ENCODE assay signal across 13 cellular contexts in genomic region chr11:111283945-111284481, GRCh38. TPM values are rescaled to one million over a fixed set of nuclear protein-coding genes. Genes with fewer than 3 reads are reported as not detected.
A peak's percentile ranks its signal among the peaks of the same experiment; 100 is the strongest.
DNase-seq lines count a peak whose midpoint lies in the region; ATAC-seq and TF ChIP-seq lines count a peak whose summit lies in the region.
"Had no signal": no experiment of that assay in that cellular context is flagged by ENCODE, and none has a peak within 500 bp of the region (broad histone marks: within the 10 kb centered on the region; RNA-seq: fewer than 3 reads in every experiment).

No MANE protein-coding gene starts in this region.

- CTCF ChIA-PET in SK-N-SH (lab: Yijun Ruan, JAX), result interaction anchor here (0.6 to 12.0 kb wide), 19 partner anchors 7 to 1082 kb away, joined by 3 to 305 read pairs (median 8); partner anchors contain the start of gene POU2AF3

- ATAC-seq in heart right ventricle, result peak; percentile 43 to 79 (median 68)
- no peak for ATAC-seq in GM18505 (IDR thresholded peaks at IDR 0.05; ENCODE audit: unreplicated experiment)

- H3F3A ChIP-seq in SK-N-SH (replicated peaks; ENCODE audit: insufficient read depth), result no peaks in the 10 kb centered on the region

- no peaks in the 10 kb centered on the region for H3K79me2 ChIP-seq in SK-N-SH (ENCODE audit: insufficient read depth)
- H3K79me2 ChIP-seq in parathyroid adenoma, result no peaks in the 10 kb centered on the region

- H2AFZ ChIP-seq in SK-N-SH (ENCODE audit: low read depth) (no peak overlapping the region), parathyroid adenoma (peak overlapping the region; percentile 28)

- H4K20me1 ChIP-seq in SK-N-SH (ENCODE audit: insufficient read depth), result no peaks in the 10 kb centered on the region

- DNase-seq in DMS53 treated with DMSO at 0.1 percent for 48 hours (lab: John Stamatoyannopoulos, UW; ENCODE audit: unreplicated experiment) (peak; percentile 65), SK-N-SH (peak; percentile 48), heart right ventricle (peak in 1 of 2 donors; percentile 33), amniotic stem cell (lab: John Stamatoyannopoulos, UW) (no peak), hepatic stellate cell (ENCODE audit: low spot score) (no peak), ascending aorta (ENCODE audit: low spot score in 2 of 2) (no peak)
- DNase-seq: esophagus squamous epithelium, NCI-H524 treated with DMSO at 0.1 percent for 48 hours had no signal

- H3K9me2 ChIP-seq in SK-N-SH, result no peaks in the 10 kb centered on the region

- H3K9ac ChIP-seq in SK-N-SH (no peak overlapping the region), parathyroid adenoma (no peak overlapping the region)

- H3K36me3 ChIP-seq in SK-N-SH (replicated peaks in 1 of 2; ENCODE audit: control insufficient read depth in 1 of 2, insufficient read depth in 2 of 2, low read length in 1 of 2), result no peaks in the 10 kb centered on the region
- no peaks in the 10 kb centered on the region for H3K36me3 ChIP-seq in heart right ventricle
- no peaks in the 10 kb centered on the region for H3K36me3 ChIP-seq in parathyroid adenoma (ENCODE audit: control insufficient read depth, insufficient read depth, low read length)
- no peaks in the 10 kb centered on the region for H3K36me3 ChIP-seq in ascending aorta
- H3K36me3 ChIP-seq: esophagus squamous epithelium had no signal

- POLR2A ChIA-PET in SK-N-SH (lab: Yijun Ruan, JAX), result no interaction called here

- H3K4me3 ChIP-seq in SK-N-SH (ENCODE audit: low read depth in 2 of 2, low read length in 1 of 2) (no peak overlapping the region; a peak in 1 of 4 replicates), heart right ventricle (no peak overlapping the region), parathyroid adenoma (ENCODE audit: low read depth, low read length) (peak overlapping the region; percentile 57), ascending aorta (no peak overlapping the region)
- H3K4me3 ChIP-seq: esophagus squamous epithelium had no signal

- H3K4me2 ChIP-seq in SK-N-SH (no peak overlapping the region), parathyroid adenoma (ENCODE audit: low read length) (peak overlapping the region; percentile 73)

- no peaks in the 10 kb centered on the region for H3K27me3 ChIP-seq in SK-N-SH (ENCODE audit: insufficient read depth)
- H3K27me3 ChIP-seq in heart right ventricle, result peaks cover 0 to 8% (median 0%) of the 10 kb centered on the region in 7 donors
- no peaks in the 10 kb centered on the region for H3K27me3 ChIP-seq in parathyroid adenoma (ENCODE audit: control insufficient read depth, insufficient read depth, low read length)
- H3K27me3 ChIP-seq in ascending aorta, result no peaks in the 10 kb centered on the region
- H3K27me3 ChIP-seq: esophagus squamous epithelium had no signal

- no peak for TF ChIP-seq POLR2A in GM18505 (IDR thresholded peaks at IDR 0.05; ENCODE audit: borderline replicate concordance, extremely low read depth, insufficient read depth, insufficient read length)

- WGBS in SK-N-SH (ENCODE audit: low lambda C conversion rate), result 80% methylated on average over 33 of the region's 33 CpGs
- WGBS in heart right ventricle, 2 donors, result 57 to 65% methylated on average over 33 of the region's 33 CpGs

- peaks cover 0 to 17% of the 10 kb centered on the region in 2 experiments; a peak in 1 of 4 replicates for H3K4me1 ChIP-seq in SK-N-SH (ENCODE audit: control insufficient read depth in 1 of 2, insufficient read depth in 2 of 2, low read depth in 1 of 2, low read length in 1 of 2)
- peaks cover 0 to 12% (median 3%) of the 10 kb centered on the region in 9 donors for H3K4me1 ChIP-seq in heart right ventricle
- peaks cover 3% of the 10 kb centered on the region for H3K4me1 ChIP-seq in parathyroid adenoma
- H3K4me1 ChIP-seq in ascending aorta, result no peaks in the 10 kb centered on the region

- H3K9me3 ChIP-seq in SK-N-SH (no peaks in the 10 kb centered on the region), heart right ventricle (no peaks in the 10 kb centered on the region), parathyroid adenoma (ENCODE audit: control insufficient read depth, low read length) (no peaks in the 10 kb centered on the region), ascending aorta (no peaks in the 10 kb centered on the region)
- H3K9me3 ChIP-seq: esophagus squamous epithelium had no signal

- intact Hi-C loops in heart right ventricle (cut with DNase I) (loop anchor here (1.0 to 5.0 kb wide), 9 partner anchors 138 to 165 kb away; no protein-coding TSS in a partner anchor), ascending aorta (cut with DNase I) (loop anchor here (1.0 to 2.0 kb wide), 3 partner anchors 15 to 162 kb away; partner anchors contain the start of gene POU2AF3)

- H3K27ac ChIP-seq in SK-N-SH (ENCODE audit: low read depth in 2 of 2, low read length in 1 of 2) (no peak overlapping the region), heart right ventricle (no peak overlapping the region), parathyroid adenoma (no peak overlapping the region), ascending aorta (no peak overlapping the region)
- H3K27ac ChIP-seq: esophagus squamous epithelium had no signal

- no peak for TF ChIP-seq EP300 in SK-N-SH (IDR thresholded peaks at IDR 0.05; ENCODE audit: borderline replicate concordance in 1 of 2, low read depth in 1 of 2, low read length in 1 of 2)

- TF ChIP-seq RAD21 in SK-N-SH (IDR thresholded peaks at IDR 0.05; ENCODE audit: low read length), result no peak

- TF ChIP-seq CTCF in SK-N-SH (IDR thresholded peaks at IDR 0.05), result no peak
- TF ChIP-seq CTCF in heart right ventricle (IDR thresholded peaks at IDR 0.05), result no peak
- no peak for TF ChIP-seq CTCF in parathyroid adenoma (IDR thresholded peaks at IDR 0.05)
- TF ChIP-seq CTCF in ascending aorta (IDR thresholded peaks at IDR 0.05), result no peak

TF ChIP-seq in SK-N-SH, 30 proteins besides CTCF, POLR2A, EP300 and RAD21 (continues in another document):
- TF ChIP-seq IRF3 (IDR thresholded peaks at IDR 0.05; ENCODE audit: low read depth, low read length), result no peak
- TF ChIP-seq USF1 (IDR thresholded peaks at IDR 0.05; ENCODE audit: borderline replicate concordance, low read depth), result no peak
- no peak for TF ChIP-seq GATA2 (CRISPR knock-in tag; IDR thresholded peaks at IDR 0.05)
- no peak for TF ChIP-seq GABPA (IDR thresholded peaks at IDR 0.05; ENCODE audit: low read depth)
- no peak for TF ChIP-seq TEAD4 (IDR thresholded peaks at IDR 0.05; ENCODE audit: borderline replicate concordance, insufficient read depth)
- TF ChIP-seq TCF12 (IDR thresholded peaks at IDR 0.05), result no peak
- TF ChIP-seq TAF1 (IDR thresholded peaks at IDR 0.05; ENCODE audit: borderline replicate concordance, low read depth, low read length), result no peak
- no peak for TF ChIP-seq EZH2phosphoT487 (IDR thresholded peaks at IDR 0.05; ENCODE audit: borderline replicate concordance, low read depth)
- no peak for TF ChIP-seq FOXM1 (IDR thresholded peaks at IDR 0.05; ENCODE audit: low read depth)
- no peak for TF ChIP-seq SMC3 (IDR thresholded peaks at IDR 0.05; ENCODE audit: low read depth, low read length)
- TF ChIP-seq RCOR1 (IDR thresholded peaks at IDR 0.05; ENCODE audit: low read length), result no peak
- no peak for TF ChIP-seq CHD2 (IDR thresholded peaks at IDR 0.05; ENCODE audit: low read length, partially characterized antibody)
- TF ChIP-seq MXI1 (IDR thresholded peaks at IDR 0.05; ENCODE audit: low read depth, low read length), result no peak
- no peak for TF ChIP-seq RFX5 (IDR thresholded peaks at IDR 0.05; ENCODE audit: low read length)
- TF ChIP-seq PBX3 (IDR thresholded peaks at IDR 0.05), result no peak

RNA-seq across cellular contexts. Expression of gene POU2AF3, which starts 14.3 kb away (rescaled TPM):
- polyA plus RNA-seq in SK-N-SH (2012; rRNA removed) (0.07 and 0.18 TPM in 2 replicates), heart right ventricle (1 to 10 TPM in 1 of 2 donors, under 1 TPM in 1; 0.35 to 2.0 TPM)
- polyA plus RNA-seq in SK-N-SH (2012; cell fraction: cytosol; rRNA removed), result 0.03 and 0.10 TPM in 2 replicates
- 0.28 and 0.36 TPM in 2 replicates for polyA plus RNA-seq in SK-N-SH (2012; cell fraction: nucleus; rRNA removed)
- total RNA-seq in heart right ventricle (under 1 TPM in 6 of 10 donors, not detected in 4; 0.18 to 0.45 (median 0.34) TPM), ascending aorta (not detected)
- total RNA-seq: CD4-positive, CD25-positive, alpha-beta regulatory T cell had no signal
- polyA plus RNA-seq: CD4-positive, CD25-positive, alpha-beta regulatory T cell; keratinocyte had no signal

RNA-seq across cellular contexts. Expression of gene POU2AF2, which starts 38.5 kb away (rescaled TPM):
- 0.06 and 0.15 TPM in 2 replicates for polyA plus RNA-seq in SK-N-SH (2012; rRNA removed)
- 0.04 TPM in 2 replicates for polyA plus RNA-seq in SK-N-SH (2012; cell fraction: cytosol; rRNA removed)
- 0.05 and 0.07 TPM in 2 replicates for polyA plus RNA-seq in SK-N-SH (2012; cell fraction: nucleus; rRNA removed)
- total RNA-seq in heart right ventricle, result not detected
- not detected for polyA plus RNA-seq in heart right ventricle
- not detected for total RNA-seq in ascending aorta
- total RNA-seq: CD4-positive, CD25-positive, alpha-beta regulatory T cell; esophagus squamous epithelium; neural crest cell had no signal
- polyA plus RNA-seq: CD4-positive, CD25-positive, alpha-beta regulatory T cell; keratinocyte had no signal

Comparison
In these comparisons a context has a peak if more than half of its experiments do, and no peak if none do; other contexts are left out.
1. DNase-seq: peak in DMS53 treated with DMSO at 0.1 percent for 48 hours (single experiment) and SK-N-SH (single experiment); none in amniotic stem cell (single experiment), hepatic stellate cell (single experiment) and ascending aorta (0 of 2).